ENCODE assay signal across 15 cellular contexts in genomic region chr2:23521060-23521459, GRCh38.
"Had no signal": no experiment of that assay in that cellular context is flagged by ENCODE, and none has a peak within 500 bp of the region (broad histone marks: within the 10 kb centered on the region; RNA-seq: fewer than 3 reads in every experiment).

No MANE protein-coding gene starts in this region.

- H3K27me3 ChIP-seq: colonic mucosa, testis, transverse colon had no signal

- H3K9me3 ChIP-seq: colonic mucosa, heart left ventricle, testis, transverse colon had no signal

- DNase-seq: colonic mucosa; dermis blood vessel endothelial cell; hypothalamus; mammary epithelial cell; naive thymus-derived CD4-positive, alpha-beta T cell; right cardiac atrium; stimulated activated CD4-positive, alpha-beta T cell treated with anti-CD3 and anti-CD28 coated beads, Interleukin-4, amount 100 ng/mL, for 1 hour; stimulated activated CD8-positive, alpha-beta memory T cell treated with anti-CD3 and anti-CD28 coated beads, Interleukin-4, amount 100 ng/mL, for 48 hours; transverse colon had no signal

- ATAC-seq: heart left ventricle; left lobe of liver; naive thymus-derived CD4-positive, alpha-beta T cell; right cardiac atrium; stimulated activated effector memory CD8-positive, alpha-beta T cell treated with anti-CD3 and anti-CD28 coated beads, Interleukin-12 subunit alpha, Interleukin-12 subunit beta, amount 100 ng/mL, for 72 hours had no signal

- H3K27ac ChIP-seq: colonic mucosa, testis, transverse colon had no signal

- FAIRE-seq: islet of Langerhans had no signal

- H3K4me3 ChIP-seq: colonic mucosa, heart left ventricle, smooth muscle cell, testis, transverse colon had no signal

- H3K4me1 ChIP-seq: colonic mucosa had no signal

- H3K36me3 ChIP-seq: colonic mucosa, heart left ventricle, transverse colon had no signal
